ENCODE assay signal across 1 cellular context in the genomic region with DNA sequence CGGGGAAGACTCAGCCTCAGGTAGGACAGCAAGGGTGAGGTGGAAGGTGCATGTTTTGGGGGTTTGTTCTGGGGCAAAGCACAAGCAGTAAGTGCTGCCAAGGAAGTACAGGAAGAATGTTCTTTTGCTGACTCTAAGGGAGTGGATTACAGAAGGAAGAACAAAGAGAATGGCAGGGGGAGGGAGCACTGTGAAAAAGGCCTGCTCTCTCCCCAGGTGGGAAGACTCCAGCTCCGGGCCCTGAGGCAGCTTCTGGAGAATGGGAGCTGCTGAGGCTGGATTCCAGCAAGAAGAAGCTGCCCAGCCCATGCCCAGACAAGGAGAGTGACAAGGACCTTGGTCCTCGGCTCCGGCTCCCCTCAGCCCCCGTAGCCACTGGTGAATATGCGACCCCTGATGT.
TF ChIP-seq lines count a peak whose summit lies in the region.

No MANE protein-coding gene starts in this region.

TF ChIP-seq in WTC11, 78 proteins besides CTCF, POLR2A, EP300 and RAD21:
- TF ChIP-seq, protein P1, sequence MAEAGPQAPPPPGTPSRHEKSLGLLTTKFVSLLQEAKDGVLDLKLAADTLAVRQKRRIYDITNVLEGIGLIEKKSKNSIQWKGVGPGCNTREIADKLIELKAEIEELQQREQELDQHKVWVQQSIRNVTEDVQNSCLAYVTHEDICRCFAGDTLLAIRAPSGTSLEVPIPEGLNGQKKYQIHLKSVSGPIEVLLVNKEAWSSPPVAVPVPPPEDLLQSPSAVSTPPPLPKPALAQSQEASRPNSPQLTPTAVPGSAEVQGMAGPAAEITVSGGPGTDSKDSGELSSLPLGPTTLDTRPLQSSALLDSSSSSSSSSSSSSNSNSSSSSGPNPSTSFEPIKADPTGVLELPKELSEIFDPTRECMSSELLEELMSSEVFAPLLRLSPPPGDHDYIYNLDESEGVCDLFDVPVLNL (CRISPR knock-in tag; IDR thresholded peaks at IDR 0.05; ENCODE audit: borderline replicate concordance, low read depth): no peak
- TF ChIP-seq EMX1 (CRISPR knock-in tag; IDR thresholded peaks at IDR 0.05): no peak
- no peak for TF ChIP-seq ZNF423 (CRISPR knock-in tag; IDR thresholded peaks at IDR 0.05)
- TF ChIP-seq ZNF121 (CRISPR knock-in tag; IDR thresholded peaks at IDR 0.05): no peak
- TF ChIP-seq ZNF317 (CRISPR knock-in tag; IDR thresholded peaks at IDR 0.05; ENCODE audit: borderline replicate concordance, low read depth): no peak
- no peak for TF ChIP-seq ZNF219 (CRISPR knock-in tag; IDR thresholded peaks at IDR 0.05; ENCODE audit: borderline replicate concordance)
- no peak for TF ChIP-seq NFATC4 (CRISPR knock-in tag; IDR thresholded peaks at IDR 0.05)
- TF ChIP-seq OVOL2 (CRISPR knock-in tag; IDR thresholded peaks at IDR 0.05; ENCODE audit: borderline replicate concordance): no peak
- no peak for TF ChIP-seq SOX15 (CRISPR knock-in tag; IDR thresholded peaks at IDR 0.05)
- TF ChIP-seq FOXJ3 (CRISPR knock-in tag; IDR thresholded peaks at IDR 0.05; ENCODE audit: borderline replicate concordance): no peak
